ENCODE assay signal across 9 cellular contexts in genomic region chr11:74726547-74727182, GRCh38. TPM values are rescaled to one million over a fixed set of nuclear protein-coding genes. Genes with fewer than 3 reads are reported as not detected.
A peak's percentile ranks its signal among the peaks of the same experiment; 100 is the strongest.
DNase-seq lines count a peak whose midpoint lies in the region; ATAC-seq and TF ChIP-seq lines count a peak whose summit lies in the region.
"Had no signal": no experiment of that assay in that cellular context is flagged by ENCODE, and none has a peak within 500 bp of the region (broad histone marks: within the 10 kb centered on the region; RNA-seq: fewer than 3 reads in every experiment).

No MANE protein-coding gene starts in this region.

- no peak overlapping the region for H3K4me3 Mint-ChIP-seq in Calu3 (ENCODE audit: low read depth, unreplicated experiment)

- H3K27ac ChIP-seq in RWPE2 (ENCODE audit: poor library complexity, severe bottlenecking) (no peak overlapping the region), ovary (no peak overlapping the region), uterus (peak overlapping the region; percentile 51 to 75)

- peak; percentile 78 for ATAC-seq in GM21390 (IDR thresholded peaks at IDR 0.05; ENCODE audit: unreplicated experiment)
- ATAC-seq in RWPE2 (ENCODE audit: low read depth), result peak; percentile 93

- CTCF ChIA-PET in Calu3 (lab: Charles Lee), result interaction anchor here (0.5 to 3.4 kb wide), 7 partner anchors 8 to 160 kb away, joined by 3 to 41 read pairs (median 4); no protein-coding TSS in a partner anchor

- H3K36me3 Mint-ChIP-seq in Calu3 (ENCODE audit: insufficient read depth, unreplicated experiment), result no peaks in the 10 kb centered on the region

- no peak overlapping the region for H3K27ac Mint-ChIP-seq in Calu3 (ENCODE audit: unreplicated experiment)

- BruUV-seq in Calu3 (replicated peaks; lab: Mats Ljungman, UMichigan), result no TSS peak

- TF ChIP-seq POLR2A in ovary (IDR thresholded peaks at IDR 0.05) (peak; percentile 24), uterus (IDR thresholded peaks at IDR 0.05) (peak in 1 of 2 donors; percentile 24)

- no peaks in the 10 kb centered on the region for H3K9me3 Mint-ChIP-seq in Calu3 (ENCODE audit: low read depth, unreplicated experiment)

- H3K27me3 ChIP-seq in RWPE2 (ENCODE audit: insufficient read depth, poor library complexity, severe bottlenecking) (peaks cover 35% of the 10 kb centered on the region), ovary (no peaks in the 10 kb centered on the region), uterus (no peaks in the 10 kb centered on the region)

- no peaks in the 10 kb centered on the region for H3K9me3 ChIP-seq in RWPE2 (ENCODE audit: severe bottlenecking)
- H3K9me3 ChIP-seq in ovary, result no peaks in the 10 kb centered on the region
- no peaks in the 10 kb centered on the region for H3K9me3 ChIP-seq in uterus

- H3K4me1 Mint-ChIP-seq in Calu3 (ENCODE audit: low read depth, unreplicated experiment), result no peaks in the 10 kb centered on the region

- H3K4me3 ChIP-seq in RWPE2 (ENCODE audit: severe bottlenecking), result no peak overlapping the region
- no peak overlapping the region for H3K4me3 ChIP-seq in ovary
- no peak overlapping the region for H3K4me3 ChIP-seq in uterus

- DNase-seq in Calu3 (peak; percentile 75), LHCN-M2 (ENCODE audit: low read depth) (peak; percentile 90), RWPE2 (ENCODE audit: low spot score) (no peak), germinal center (ENCODE audit: low spot score) (peak; percentile 80), ovary (peak; percentile 71 to 84 (median 78)), uterus (peak; percentile 81 to 82)
- DNase-seq in activated gamma-delta T cell treated with anti-CD3 and anti-CD28 coated beads, Interleukin-2, amount 50 U/mL, for 16 hours (ENCODE audit: low read depth), result peak; percentile 34

- peak; percentile 63 for TF ChIP-seq CTCF in Calu3 (IDR thresholded peaks at IDR 0.05; ENCODE audit: unreplicated experiment)
- peak; percentile 92 for TF ChIP-seq CTCF in RWPE2 (IDR thresholded peaks at IDR 0.05; ENCODE audit: poor library complexity, severe bottlenecking)
- TF ChIP-seq CTCF in ovary (IDR thresholded peaks at IDR 0.05), result peak; percentile 84 to 94 (median 91)
- peak; percentile 90 to 96 (median 96) for TF ChIP-seq CTCF in uterus (IDR thresholded peaks at IDR 0.05)

- H3K27me3 Mint-ChIP-seq in Calu3 (ENCODE audit: unreplicated experiment), result peaks cover 92% of the 10 kb centered on the region

- H3K36me3 ChIP-seq in RWPE2 (ENCODE audit: low read depth) (no peaks in the 10 kb centered on the region), ovary (no peaks in the 10 kb centered on the region), uterus (no peaks in the 10 kb centered on the region)

- no peak for TF ChIP-seq EP300 in ovary (IDR thresholded peaks at IDR 0.05)

- 9 to 12% (median 10%) methylated on average over 13 of the region's 13 CpGs for WGBS in ovary, 3 donors

- no peaks in the 10 kb centered on the region for H3K4me1 ChIP-seq in RWPE2 (ENCODE audit: insufficient read depth, poor library complexity, severe bottlenecking)
- H3K4me1 ChIP-seq in ovary (ENCODE audit: insufficient read depth), result no peaks in the 10 kb centered on the region
- peaks cover 0 to 3% of the 10 kb centered on the region in 2 donors for H3K4me1 ChIP-seq in uterus

- intact Hi-C loops in Calu3 (cut with micrococcal nuclease; ENCODE audit: unreplicated experiment) (loop anchor here (5.0 kb wide), 2 partner anchors 94 to 109 kb away; no protein-coding TSS in a partner anchor), ovary (cut with DNase I) (loop anchor here in 3 of 4 donors (5.0 to 10.0 kb wide), 4 partner anchors 92 to 272 kb away; no protein-coding TSS in a partner anchor), uterus (cut with DNase I; ENCODE audit: low total_unique reads) (no loop called here)

RNA-seq across cellular contexts. Expression of gene CHRDL2, which starts 4.6 kb away (rescaled TPM):
- total RNA-seq in Calu3 (2022), result not detected in 2 replicates
- total RNA-seq in LHCN-M2 (2014; rRNA removed), result not detected in 2 replicates
- polyA plus RNA-seq in LHCN-M2 (2012), result not detected
- total RNA-seq in ovary, result 10 to 100 TPM in 1 of 7 donors, 1 to 10 TPM in 2, not detected in 4; 1.9 to 12.3 (median 2.7) TPM
- polyA plus RNA-seq in ovary, result 1 to 10 TPM in 1 of 2 donors, under 1 TPM in 1; 0.22 to 5.1 TPM
- 100 to 1,000 TPM in 1 of 4 donors, 1 to 10 TPM in 1, under 1 TPM in 2; 0.41 to 115 (median 2.9) TPM for total RNA-seq in uterus
- total RNA-seq: T-helper 2 cell treated with Interferon-gamma antibody and Interleukin-4, amounts not matched to agents 100 ng/mL and 5 ng/mL, for 36 hours had no signal

RNA-seq across cellular contexts. Expression of gene RNF169, which starts 22.0 kb away (rescaled TPM):
- total RNA-seq in Calu3 (2022) (20.7 and 22.5 TPM in 2 replicates), LHCN-M2 (2014; rRNA removed) (11.8 and 14.9 TPM in 2 replicates), ovary (10 to 100 TPM; 19.0 to 26.1 (median 23.0) TPM), uterus (10 to 100 TPM; 15.0 to 42.4 (median 25.0) TPM)
- 3.0 TPM for polyA plus RNA-seq in LHCN-M2 (2012)
- 10 to 100 TPM in 1 of 2 donors, 1 to 10 TPM in 1; 7.1 to 10.5 TPM for polyA plus RNA-seq in ovary

Comparison
In these comparisons a context has a peak if more than half of its experiments do, and no peak if none do; other contexts are left out.
1. H3K27ac ChIP-seq: peak in uterus (2 of 2); none in RWPE2 (single experiment) and ovary (0 of 2).
2. Peak in every context shown above with its lines, with median percentiles within 50 percentile points of each other: CTCF ChIP-seq.